Comparison of ENCODE assay signal across 8 cellular contexts in genomic region chr2:207334631-207335371, GRCh38.
DNase-seq lines count a peak whose midpoint lies in the region; ATAC-seq and TF ChIP-seq lines count a peak whose summit lies in the region.

No MANE protein-coding gene starts in this region.

- peak; percentile 66 for DNase-seq in activated CD8-positive, alpha-beta memory T cell treated with anti-CD3 and anti-CD28 coated beads for 24 hours
- no peak for DNase-seq in activated CD8-positive, alpha-beta memory T cell treated with anti-CD3 and anti-CD28 coated beads, Interleukin-2, amount 50 U/mL, for 4 hours
- peak; percentile 65 for DNase-seq in activated CD8-positive, alpha-beta memory T cell treated with anti-CD3 and anti-CD28 coated beads, Interleukin-2, amount 50 U/mL, for 48 hours
- peak; percentile 99 to 100 for DNase-seq in foreskin keratinocyte
- peak; percentile 47 to 75 (median 60) for DNase-seq in ovary

- H3K27me3 ChIP-seq in foreskin keratinocyte (no peaks in the 10 kb centered on the region), ovary (no peaks in the 10 kb centered on the region)

- TF ChIP-seq CTCF in foreskin keratinocyte (conservative IDR thresholded peaks at IDR 0.05) (no peak), ovary (IDR thresholded peaks at IDR 0.05) (no peak)

- TF ChIP-seq EP300 in ovary (IDR thresholded peaks at IDR 0.05), result peak; percentile 51

- peak overlapping the region; percentile 10 for H3K4me3 ChIP-seq in ovary

- H3K36me3 ChIP-seq in ovary, result no peaks in the 10 kb centered on the region

- intact Hi-C loops in ovary (cut with DNase I), result loop anchor here in 1 of 4 donors (10.0 kb wide), 1 partner anchor 170 kb away; the partner anchor contains the start of gene KLF7

- no peaks in the 10 kb centered on the region for H3K9me3 ChIP-seq in ovary

- WGBS in ovary, 3 donors, result 13 to 22% (median 21%) methylated on average over 20 of the region's 20 CpGs

- ATAC-seq in HG03571 (IDR thresholded peaks at IDR 0.05; ENCODE audit: unreplicated experiment) (peak; percentile 24), foreskin keratinocyte (peak; percentile 73), GM18873 (IDR thresholded peaks at IDR 0.05; ENCODE audit: low FRiP score, unreplicated experiment) (no peak), HG02623 (IDR thresholded peaks at IDR 0.05; ENCODE audit: unreplicated experiment) (no peak)

- peak overlapping the region; percentile 97 for H3K27ac ChIP-seq in foreskin keratinocyte
- peak overlapping the region; percentile 73 to 80 for H3K27ac ChIP-seq in ovary

- H3K4me1 ChIP-seq in foreskin keratinocyte (peaks cover 72% of the 10 kb centered on the region), ovary (ENCODE audit: insufficient read depth) (peaks cover 2% of the 10 kb centered on the region)

- TF ChIP-seq POLR2A in ovary (IDR thresholded peaks at IDR 0.05), result no peak

Comparison
In these comparisons a context has a peak if more than half of its experiments do, and no peak if none do; other contexts are left out.
1. ATAC-seq: peak in HG03571 (single experiment) and foreskin keratinocyte (single experiment); none in GM18873 (single experiment) and HG02623 (single experiment).